Comparison of ENCODE assay signal across 1 cellular context in genomic region chr3:81951106-81951505, GRCh38.
TF ChIP-seq lines count a peak whose summit lies in the region.

No MANE protein-coding gene starts in this region.

TF ChIP-seq in H1, 55 proteins besides CTCF, POLR2A, EP300 and RAD21:
- TF ChIP-seq SP1 (IDR thresholded peaks at IDR 0.05; ENCODE audit: low read depth, low read length), result no peak
- no peak for TF ChIP-seq SP2 (IDR thresholded peaks at IDR 0.05; ENCODE audit: low read length)
- no peak for TF ChIP-seq GTF2F1 (IDR thresholded peaks at IDR 0.05; ENCODE audit: borderline replicate concordance, low read depth, low read length)
- no peak for TF ChIP-seq SP4 (IDR thresholded peaks at IDR 0.05; ENCODE audit: low read length)
- no peak for TF ChIP-seq KDM1A (IDR thresholded peaks at IDR 0.05; ENCODE audit: borderline replicate concordance, low read length)
- TF ChIP-seq JUND (IDR thresholded peaks at IDR 0.05; ENCODE audit: low read length), result no peak
- no peak for TF ChIP-seq SRF (IDR thresholded peaks at IDR 0.05; ENCODE audit: low read depth, low read length)
- TF ChIP-seq RNF2 (IDR thresholded peaks at IDR 0.05; ENCODE audit: borderline replicate concordance, low read depth, low read length, missing control alignments, poor library complexity, severe bottlenecking), result no peak
- TF ChIP-seq CBX8 (IDR thresholded peaks at IDR 0.05; ENCODE audit: borderline replicate concordance, low read depth, low read length), result no peak
- no peak for TF ChIP-seq EGR1 (IDR thresholded peaks at IDR 0.05; ENCODE audit: borderline replicate concordance, low read depth, low read length)
- no peak for TF ChIP-seq ASH2L (IDR thresholded peaks at IDR 0.05; ENCODE audit: low read length)
- no peak for TF ChIP-seq TBP (IDR thresholded peaks at IDR 0.05; ENCODE audit: low read depth, low read length)
- TF ChIP-seq CHD7 (IDR thresholded peaks at IDR 0.05; ENCODE audit: insufficient replicate concordance, low read length), result no peak
- TF ChIP-seq KDM5A (IDR thresholded peaks at IDR 0.05; ENCODE audit: low read length), result no peak
- TF ChIP-seq JUN (IDR thresholded peaks at IDR 0.05; ENCODE audit: low read depth, low read length), result no peak
